ENCODE assay signal across 8 cellular contexts in genomic region chr13:40402931-40403412, GRCh38.
DNase-seq lines count a peak whose midpoint lies in the region; ATAC-seq and TF ChIP-seq lines count a peak whose summit lies in the region.
"Had no signal": no experiment of that assay in that cellular context is flagged by ENCODE, and none has a peak within 500 bp of the region (broad histone marks: within the 10 kb centered on the region; RNA-seq: fewer than 3 reads in every experiment).

No MANE protein-coding gene starts in this region.

- 0 out of 2 replicates have a peak, but pooled peaks cover 3% of the 10 kb centered on the region for H3K9me3 ChIP-seq in OCI-LY1 (ENCODE audit: low read length)
- H3K9me3 ChIP-seq in colonic mucosa: no peaks in the 10 kb centered on the region
- no peaks in the 10 kb centered on the region for H3K9me3 ChIP-seq in mesenchymal stem cell (ENCODE audit: control insufficient read depth, low read length)
- H3K9me3 ChIP-seq in transverse colon: no peaks in the 10 kb centered on the region

- intact Hi-C loops in colonic mucosa (cut with DNase I) (loop anchor here (5.0 kb wide), 1 partner anchor 259 kb away; no protein-coding TSS in a partner anchor), transverse colon (cut with DNase I; ENCODE audit: low total_unique reads) (loop anchor here (10.0 kb wide), 1 partner anchor 262 kb away; the partner anchor contains the start of gene FOXO1)

- no peaks in the 10 kb centered on the region for H4K20me1 ChIP-seq in OCI-LY1 (ENCODE audit: insufficient read depth, low read length)

- H2BK15ac ChIP-seq in mesenchymal stem cell (ENCODE audit: low read depth, poor library complexity, severe bottlenecking): no peak overlapping the region

- H3K4me2 ChIP-seq in OCI-LY1 (ENCODE audit: low read length) (peak overlapping the region; percentile 49), mesenchymal stem cell (ENCODE audit: low read length, poor library complexity, severe bottlenecking) (no peak overlapping the region)

- in situ Hi-C loops in transverse colon (cut with MboI; ENCODE audit: low pct_ligation_motif_present in 1 of 4, low pct_unique_long_range_greater_than_20kb in 1 of 4, low sequenced_read_pairs in 3 of 4): loop anchor here in 1 of 4 donors (25.0 kb wide), 1 partner anchor 259 kb away; the partner anchor contains the start of gene FOXO1

- TF ChIP-seq EP300 in transverse colon (IDR thresholded peaks at IDR 0.05; ENCODE audit: low read depth): no peak

- H4K8ac ChIP-seq in mesenchymal stem cell (ENCODE audit: low read length): peak overlapping the region; percentile 76

- H3K23ac ChIP-seq in mesenchymal stem cell (ENCODE audit: low read length in 2 of 2): no peak overlapping the region

- H3K36me3 ChIP-seq in OCI-LY1 (ENCODE audit: insufficient read depth, low read length) (no peaks in the 10 kb centered on the region), colonic mucosa (no peaks in the 10 kb centered on the region), mesenchymal stem cell (ENCODE audit: control insufficient read depth in 1 of 2, insufficient read depth in 2 of 2, low read depth in 1 of 2, low read length in 2 of 2) (no peaks in the 10 kb centered on the region), transverse colon (no peaks in the 10 kb centered on the region)

- H3K14ac ChIP-seq in mesenchymal stem cell (ENCODE audit: low read length in 2 of 2): no peak overlapping the region

- H3K4me3 ChIP-seq in OCI-LY1 (ENCODE audit: low read depth, low read length, poor library complexity, severe bottlenecking) (peak overlapping the region; percentile 23), colonic mucosa (no peak overlapping the region), mesenchymal stem cell (ENCODE audit: insufficient read depth in 1 of 2, low read depth in 1 of 2, low read length in 2 of 2) (no peak overlapping the region), transverse colon (no peak overlapping the region)

- H4K91ac ChIP-seq in mesenchymal stem cell (ENCODE audit: low read length): peak overlapping the region; percentile 41

- H3K18ac ChIP-seq in mesenchymal stem cell (ENCODE audit: low read depth in 1 of 2, low read length in 2 of 2): peak overlapping the region in 1 of 2 experiments; percentile 29

- TF ChIP-seq POLR2A in transverse colon (IDR thresholded peaks at IDR 0.05): no peak

- H3K27ac ChIP-seq in OCI-LY1 (ENCODE audit: low read depth, low read length, poor library complexity, severe bottlenecking) (peak overlapping the region; percentile 80), colonic mucosa (peak overlapping the region; percentile 65), mesenchymal stem cell (ENCODE audit: low read length, poor library complexity, severe bottlenecking) (peak overlapping the region; percentile 22), transverse colon (peak overlapping the region; percentile 74 to 81 (median 77))
- H3K27ac ChIP-seq: HL-60 had no signal

- peak overlapping the region in 1 of 2 experiments; percentile 2 for H3K4ac ChIP-seq in mesenchymal stem cell (ENCODE audit: low read depth in 1 of 2, low read length in 2 of 2)

- peak overlapping the region in 1 of 2 experiments; percentile 61 for H2BK12ac ChIP-seq in mesenchymal stem cell (ENCODE audit: low read length in 2 of 2)

- H3K9me2 ChIP-seq in OCI-LY1 (ENCODE audit: low read depth, low read length): no peaks in the 10 kb centered on the region

- 16% methylated on average over 7 of the region's 9 CpGs for WGBS in mesenchymal stem cell
- 47 to 60% methylated on average over 2 to 9 of the region's 9 CpGs for WGBS in transverse colon (ENCODE audit: low coverage in 1 of 2), 2 donors

- no peaks in the 10 kb centered on the region for H3K27me3 ChIP-seq in OCI-LY1 (ENCODE audit: insufficient read depth, low read length)
- H3K27me3 ChIP-seq in colonic mucosa: no peaks in the 10 kb centered on the region
- H3K27me3 ChIP-seq in mesenchymal stem cell (ENCODE audit: control insufficient read depth in 1 of 2, insufficient read depth in 1 of 2, low read length in 2 of 2): no peaks in the 10 kb centered on the region
- no peaks in the 10 kb centered on the region for H3K27me3 ChIP-seq in transverse colon

- DNase-seq in colonic mucosa (no peak), mesenchymal stem cell (peak; percentile 40), transverse colon (no peak), globus pallidus (ENCODE audit: low spot score) (no peak)
- no peak for DNase-seq in stimulated activated CD4-positive, alpha-beta T cell treated with anti-CD3 and anti-CD28 coated beads, Interleukin-2, amount 100 ng/mL, for 24 hours

- no peaks in the 10 kb centered on the region for H3K79me2 ChIP-seq in OCI-LY1 (ENCODE audit: insufficient read depth, low read length)

- H2AFZ ChIP-seq in OCI-LY1 (ENCODE audit: low read length) (peak overlapping the region; percentile 84; the same call in 1 of the 2 replicates), mesenchymal stem cell (ENCODE audit: low read depth, low read length) (no peak overlapping the region)

- H2BK120ac ChIP-seq in mesenchymal stem cell (ENCODE audit: low read depth, low read length): no peak overlapping the region

- no peak overlapping the region for H2AK5ac ChIP-seq in mesenchymal stem cell (ENCODE audit: low read length, severe bottlenecking)

- no peak for ATAC-seq in GM21786 (IDR thresholded peaks at IDR 0.05; ENCODE audit: unreplicated experiment)

- H3K9ac ChIP-seq in OCI-LY1 (ENCODE audit: low read length) (peak overlapping the region; percentile 44; the same call in 1 of the 2 replicates), colonic mucosa (ENCODE audit: low read depth in 2 of 2, low read length in 2 of 2) (peak overlapping the region in 1 of 2 donors; percentile 3), mesenchymal stem cell (ENCODE audit: low read length) (peak overlapping the region; percentile 75)

- H3F3A ChIP-seq in OCI-LY1 (ENCODE audit: insufficient read depth, low read length): peaks cover 13% of the 10 kb centered on the region

- H3K4me1 ChIP-seq in OCI-LY1 (ENCODE audit: insufficient read depth, low read length, severe bottlenecking): peaks cover 22% of the 10 kb centered on the region
- peaks cover 18% of the 10 kb centered on the region for H3K4me1 ChIP-seq in colonic mucosa
- peaks cover 9% of the 10 kb centered on the region for H3K4me1 ChIP-seq in mesenchymal stem cell (ENCODE audit: control insufficient read depth, insufficient read depth, low read depth, low read length)
- peaks cover 14 to 38% (median 26%) of the 10 kb centered on the region in 4 donors for H3K4me1 ChIP-seq in transverse colon

- H2BK5ac ChIP-seq in mesenchymal stem cell (ENCODE audit: low read depth, low read length, poor library complexity, severe bottlenecking): no peak overlapping the region

- no peaks in the 10 kb centered on the region for H3K79me1 ChIP-seq in mesenchymal stem cell (replicated peaks; ENCODE audit: low read length, poor library complexity, severe bottlenecking)

- TF ChIP-seq CTCF in OCI-LY1 (IDR thresholded peaks at IDR 0.05; ENCODE audit: low read length): no peak
- TF ChIP-seq CTCF in colonic mucosa (IDR thresholded peaks at IDR 0.05): no peak
- no peak for TF ChIP-seq CTCF in transverse colon (IDR thresholded peaks at IDR 0.05)

Comparison
In these comparisons a context has a peak if more than half of its experiments do, and no peak if none do; other contexts are left out.
1. H3K27ac ChIP-seq: peak in every context shown above with its lines; median percentile 80 in OCI-LY1; 77 in transverse colon; 65 in colonic mucosa; 22 in mesenchymal stem cell.